24 cellular contexts compared by ENCODE assay signal in genomic region chr16:25957707-25958106, GRCh38.
"Had no signal": no experiment of that assay in that cellular context is flagged by ENCODE, and none has a peak within 500 bp of the region (broad histone marks: within the 10 kb centered on the region; RNA-seq: fewer than 3 reads in every experiment).

No MANE protein-coding gene starts in this region.

- DNase-seq: stimulated activated CD4-positive, alpha-beta T cell treated with anti-CD3 and anti-CD28 coated beads, Interleukin-2, amount 100 ng/mL, for 48 hours; stimulated activated CD4-positive, alpha-beta T cell treated with anti-CD3 and anti-CD28 coated beads, Interleukin-4, amount 100 ng/mL, for 1 hour; stimulated activated CD4-positive, alpha-beta T cell treated with anti-CD3 and anti-CD28 coated beads, Interleukin-4, amount 100 ng/mL, for 24 hours; stimulated activated CD4-positive, alpha-beta T cell treated with anti-CD3 and anti-CD28 coated beads, Interleukin-4, amount 100 ng/mL, for 4 hours; stimulated activated CD8-positive, alpha-beta memory T cell treated with anti-CD3 and anti-CD28 coated beads, Interleukin-4, amount 100 ng/mL, for 48 hours; stimulated activated naive B cell treated with anti-CD40 and anti-IgM and Interleukin-4, amounts not matched to agents 10 μg/mL and 1 μg/mL and 100 μg/mL, for 72 hours; stimulated activated naive CD4-positive, alpha-beta T cell; stimulated activated naive CD4-positive, alpha-beta T cell treated with Interleukin-2 at 50 U/mL for 16 hours; stimulated activated naive CD8-positive, alpha-beta T cell treated with anti-CD3 and anti-CD28 coated beads, Interleukin-15, amount 100 ng/mL, for 72 hours; stimulated activated naive CD8-positive, alpha-beta T cell treated with anti-CD3 and anti-CD28 coated beads, Interleukin-15, Interleukin-2, amounts not matched to agents 100 U/mL and 50 U/mL, for 24 hours; stomach; substantia nigra; testis; thyroid gland; tibial artery; transverse colon; trophoblast cell; upper lobe of left lung; upper lobe of right lung; uterus had no signal

- H3K9me3 ChIP-seq: stomach, suprapubic skin, testis, thoracic aorta, thyroid gland, tibial artery, tibial nerve, transverse colon, upper lobe of left lung, upper lobe of right lung, uterus, vagina had no signal

- H3K4me1 ChIP-seq: stomach, suprapubic skin, testis, thyroid gland, tibial artery, tibial nerve, upper lobe of left lung, upper lobe of right lung, uterus, vagina had no signal

- H3K4me3 ChIP-seq: stomach, suprapubic skin, testis, thoracic aorta, thyroid gland, tibial artery, tibial nerve, transverse colon, upper lobe of left lung, upper lobe of right lung, uterus, vagina had no signal

- H3K36me3 ChIP-seq: stomach, suprapubic skin, thoracic aorta, thyroid gland, tibial artery, tibial nerve, transverse colon, upper lobe of left lung, upper lobe of right lung, uterus, vagina had no signal

- H3K27ac ChIP-seq: stomach, suprapubic skin, testis, thoracic aorta, thyroid gland, tibial artery, tibial nerve, transverse colon, upper lobe of left lung, upper lobe of right lung, uterus, vagina had no signal
